8 cellular contexts compared by ENCODE assay signal in genomic region chr18:267380-267687, GRCh38. TPM values are rescaled to one million over a fixed set of nuclear protein-coding genes. Genes with fewer than 3 reads are reported as not detected.
DNase-seq lines count a peak whose midpoint lies in the region.

No MANE protein-coding gene starts in this region.

- intact Hi-C loops in activated T-helper 1 cell treated with anti-CD3 and anti-CD28 coated beads, Interleukin-12 subunit alpha, Interleukin-12 subunit beta, Interleukin-2, Interleukin-4 antibody, amounts not matched to agents 30 ng/mL and 10 ng/mL and 1 ng/mL, durations not matched to agents 14 hours and 24 hours and 36 hours (cut with micrococcal nuclease): loop anchor here (2.0 to 5.0 kb wide), 2 partner anchors 21 to 210 kb away; no protein-coding TSS in a partner anchor

- H3K4me1 ChIP-seq in stomach smooth muscle (ENCODE audit: control insufficient read depth, insufficient read depth, low read length): peaks cover 7% of the 10 kb centered on the region

- DNase-seq in activated T-cell treated with anti-CD3 and anti-CD28 coated beads, Interleukin-2, amount 50 U/mL, for 24 hours: no peak
- DNase-seq in activated T-cell treated with anti-CD3 and anti-CD28 coated beads for 4 hours (no peak), HS-5 (ENCODE audit: low read depth) (peak; percentile 10), immature natural killer cell (no peak), AG20443 (ENCODE audit: low spot score) (no peak), activated gamma-delta T cell (lab: John Stamatoyannopoulos, UW) (no peak)
- DNase-seq in activated T-helper 1 cell treated with anti-CD3 and anti-CD28 coated beads, Interleukin-12 subunit alpha, Interleukin-12 subunit beta, Interleukin-2, Interleukin-4 antibody, amounts not matched to agents 30 ng/mL and 10 ng/mL and 1 ng/mL, durations not matched to agents 14 hours and 24 hours and 36 hours (ENCODE audit: low spot score): no peak

- no peaks in the 10 kb centered on the region for H3K9me3 ChIP-seq in stomach smooth muscle (ENCODE audit: control insufficient read depth in 2 of 2, low read length in 2 of 2)

- H3K36me3 Mint-ChIP-seq in activated T-cell treated with anti-CD3 and anti-CD28 coated beads, Interleukin-2, amount 50 U/mL, for 24 hours (ENCODE audit: low read depth): peaks cover 60% of the 10 kb centered on the region
- peaks cover 13% of the 10 kb centered on the region for H3K36me3 Mint-ChIP-seq in activated T-helper 1 cell treated with anti-CD3 and anti-CD28 coated beads, Interleukin-12 subunit alpha, Interleukin-12 subunit beta, Interleukin-2, Interleukin-4 antibody, amounts not matched to agents 30 ng/mL and 10 ng/mL and 1 ng/mL, durations not matched to agents 14 hours and 24 hours and 36 hours (ENCODE audit: low read depth)
- peaks cover 4 to 13% (median 5%) of the 10 kb centered on the region in 3 donors for H3K36me3 Mint-ChIP-seq in immature natural killer cell

- H3K27ac ChIP-seq in stomach smooth muscle (ENCODE audit: low read length): peak overlapping the region; percentile 85

- H3K9me3 Mint-ChIP-seq in activated T-cell treated with anti-CD3 and anti-CD28 coated beads, Interleukin-2, amount 50 U/mL, for 24 hours: no peaks in the 10 kb centered on the region
- no peaks in the 10 kb centered on the region for H3K9me3 Mint-ChIP-seq in activated T-helper 1 cell treated with anti-CD3 and anti-CD28 coated beads, Interleukin-12 subunit alpha, Interleukin-12 subunit beta, Interleukin-2, Interleukin-4 antibody, amounts not matched to agents 30 ng/mL and 10 ng/mL and 1 ng/mL, durations not matched to agents 14 hours and 24 hours and 36 hours
- H3K9me3 Mint-ChIP-seq in immature natural killer cell: no peaks in the 10 kb centered on the region

- peaks cover 3 to 13% of the 10 kb centered on the region in 2 donors for H3K36me3 ChIP-seq in stomach smooth muscle (ENCODE audit: control insufficient read depth in 2 of 2, insufficient read depth in 2 of 2, low read length in 2 of 2)

- H3K27me3 ChIP-seq in stomach smooth muscle (ENCODE audit: control insufficient read depth in 1 of 2, insufficient read depth in 2 of 2, low read length in 2 of 2): no peaks in the 10 kb centered on the region

- peak overlapping the region; percentile 91 for H3K4me3 Mint-ChIP-seq in activated T-cell treated with anti-CD3 and anti-CD28 coated beads, Interleukin-2, amount 50 U/mL, for 24 hours
- peak overlapping the region; percentile 93 for H3K4me3 Mint-ChIP-seq in activated T-helper 1 cell treated with anti-CD3 and anti-CD28 coated beads, Interleukin-12 subunit alpha, Interleukin-12 subunit beta, Interleukin-2, Interleukin-4 antibody, amounts not matched to agents 30 ng/mL and 10 ng/mL and 1 ng/mL, durations not matched to agents 14 hours and 24 hours and 36 hours
- peak overlapping the region; percentile 97 to 99 (median 98) for H3K4me3 Mint-ChIP-seq in immature natural killer cell

- H3K27ac Mint-ChIP-seq in activated T-cell treated with anti-CD3 and anti-CD28 coated beads, Interleukin-2, amount 50 U/mL, for 24 hours: peak overlapping the region; percentile 97
- peak overlapping the region; percentile 98 for H3K27ac Mint-ChIP-seq in activated T-helper 1 cell treated with anti-CD3 and anti-CD28 coated beads, Interleukin-12 subunit alpha, Interleukin-12 subunit beta, Interleukin-2, Interleukin-4 antibody, amounts not matched to agents 30 ng/mL and 10 ng/mL and 1 ng/mL, durations not matched to agents 14 hours and 24 hours and 36 hours
- H3K27ac Mint-ChIP-seq in immature natural killer cell: peak overlapping the region; percentile 98 to 100 (median 99)

- H3K9ac ChIP-seq in stomach smooth muscle (ENCODE audit: low read length in 2 of 2): peak overlapping the region; percentile 96 to 98

- H3K4me3 ChIP-seq in stomach smooth muscle (ENCODE audit: low read length in 2 of 2): peak overlapping the region; percentile 90 to 95

- H3K4me1 Mint-ChIP-seq in activated T-cell treated with anti-CD3 and anti-CD28 coated beads, Interleukin-2, amount 50 U/mL, for 24 hours (ENCODE audit: low read depth): peaks cover 40% of the 10 kb centered on the region
- peaks cover 30% of the 10 kb centered on the region for H3K4me1 Mint-ChIP-seq in activated T-helper 1 cell treated with anti-CD3 and anti-CD28 coated beads, Interleukin-12 subunit alpha, Interleukin-12 subunit beta, Interleukin-2, Interleukin-4 antibody, amounts not matched to agents 30 ng/mL and 10 ng/mL and 1 ng/mL, durations not matched to agents 14 hours and 24 hours and 36 hours (ENCODE audit: low read depth)
- peaks cover 31 to 39% of the 10 kb centered on the region in 2 donors for H3K4me1 Mint-ChIP-seq in immature natural killer cell

- H3K27me3 Mint-ChIP-seq in activated T-cell treated with anti-CD3 and anti-CD28 coated beads, Interleukin-2, amount 50 U/mL, for 24 hours: no peaks in the 10 kb centered on the region
- H3K27me3 Mint-ChIP-seq in activated T-helper 1 cell treated with anti-CD3 and anti-CD28 coated beads, Interleukin-12 subunit alpha, Interleukin-12 subunit beta, Interleukin-2, Interleukin-4 antibody, amounts not matched to agents 30 ng/mL and 10 ng/mL and 1 ng/mL, durations not matched to agents 14 hours and 24 hours and 36 hours (ENCODE audit: insufficient read depth): no peaks in the 10 kb centered on the region
- H3K27me3 Mint-ChIP-seq in immature natural killer cell (ENCODE audit: low read depth in 3 of 3): peaks cover 12 to 16% (median 15%) of the 10 kb centered on the region in 3 donors

RNA-seq across cellular contexts. Expression of gene THOC1, which starts 0.5 kb away (rescaled TPM):
- 69.9 and 76.8 TPM in 2 replicates for total RNA-seq in activated T-helper 1 cell treated with anti-CD3 and anti-CD28 coated beads, Interleukin-12 subunit alpha, Interleukin-12 subunit beta, Interleukin-2, Interleukin-4 antibody, amounts not matched to agents 30 ng/mL and 10 ng/mL and 1 ng/mL, durations not matched to agents 14 hours and 24 hours and 36 hours
- 10 to 100 TPM in 2 of 3 donors, 1 to 10 TPM in 1; 7.6 to 20.3 (median 14.7) TPM for polyA plus RNA-seq in immature natural killer cell
